ENCODE assay signal across 9 cellular contexts in genomic region chr20:64078934-64079272, GRCh38. TPM values are rescaled to one million over a fixed set of nuclear protein-coding genes. Genes with fewer than 3 reads are reported as not detected.
A peak's percentile ranks its signal among the peaks of the same experiment; 100 is the strongest.
DNase-seq lines count a peak whose midpoint lies in the region; ATAC-seq and TF ChIP-seq lines count a peak whose summit lies in the region.
"Had no signal": no experiment of that assay in that cellular context is flagged by ENCODE, and none has a peak within 500 bp of the region (broad histone marks: within the 10 kb centered on the region; RNA-seq: fewer than 3 reads in every experiment).

No MANE protein-coding gene starts in this region.

- ATAC-seq in naive B cell (ENCODE audit: low read depth in 2 of 2): no peak
- ATAC-seq in GM19452 (IDR thresholded peaks at IDR 0.05; ENCODE audit: unreplicated experiment): no peak
- no peak for ATAC-seq in GM21576 (IDR thresholded peaks at IDR 0.05; ENCODE audit: unreplicated experiment)

- no peaks in the 10 kb centered on the region for H3K9me3 Mint-ChIP-seq in naive B cell

- no peaks in the 10 kb centered on the region for H3K36me3 Mint-ChIP-seq in naive B cell

- H3K4me3 ChIP-seq in A673 (ENCODE audit: low read depth, low read length, poor library complexity, severe bottlenecking) (peak overlapping the region; percentile 82), choroid plexus epithelial cell (ENCODE audit: low read depth, low read length) (peak overlapping the region; percentile 66)
- H3K4me3 ChIP-seq in Jurkat, Clone E6-1 (ENCODE audit: low read length): peak overlapping the region; percentile 77

- peaks cover 47 to 60% (median 57%) of the 10 kb centered on the region in 3 donors for H3K4me1 Mint-ChIP-seq in naive B cell

- H3K27me3 ChIP-seq in A673 (replicated peaks; ENCODE audit: insufficient read depth, low read depth, low read length, poor library complexity): peaks cover under 1% of the 10 kb centered on the region

- peak overlapping the region in 4 of 6 donors; percentile 84 to 96 (median 93) for H3K27ac Mint-ChIP-seq in naive B cell

- CTCF ChIA-PET in A673 (lab: Charles Lee): interaction anchor here (0.6 kb wide), 1 partner anchor 53 kb away, joined by 3 read pairs; no protein-coding TSS in a partner anchor

- H3K4me1 ChIP-seq in A673 (ENCODE audit: insufficient read depth, low read length, poor library complexity, severe bottlenecking): peaks cover 24% of the 10 kb centered on the region

- TF ChIP-seq CTCF in A673 (conservative IDR thresholded peaks at IDR 0.05; ENCODE audit: low read depth, low read length): no peak
- TF ChIP-seq CTCF in choroid plexus epithelial cell (conservative IDR thresholded peaks at IDR 0.05; ENCODE audit: low read depth, low read length): no peak

- no peaks in the 10 kb centered on the region for H3K9me3 ChIP-seq in A673 (ENCODE audit: low read depth, low read length, poor library complexity, severe bottlenecking)

- H3K27me3 Mint-ChIP-seq in naive B cell: no peaks in the 10 kb centered on the region

- no peaks in the 10 kb centered on the region for H3K36me3 ChIP-seq in A673 (ENCODE audit: insufficient read depth, low read length, poor library complexity, severe bottlenecking)

- no TSS peak for BruUV-seq in A673 (replicated peaks; lab: Mats Ljungman, UMichigan)

- POLR2A ChIA-PET in A673 (lab: Charles Lee; ENCODE audit: low non-redundant PET): no interaction called here

- peak overlapping the region; percentile 80 to 96 (median 92) for H3K4me3 Mint-ChIP-seq in naive B cell

- DNase-seq in A673 (ENCODE audit: low spot score): no peak
- no peak for DNase-seq in Jurkat, Clone E6-1 (ENCODE audit: low read depth, low spot score)
- DNase-seq in choroid plexus epithelial cell (ENCODE audit: low read depth): no peak
- DNase-seq in naive B cell: no peak
- DNase-seq in activated effector memory CD4-positive, alpha-beta T cell treated with Interleukin-2 at 50 U/mL for 16 hours: no peak
- DNase-seq in SW480 (ENCODE audit: low spot score): no peak

- intact Hi-C loops in A673 (cut with micrococcal nuclease; ENCODE audit: unreplicated experiment): no loop called here

- peak overlapping the region; percentile 66 for H3K27ac ChIP-seq in A673 (ENCODE audit: low read depth, low read length, poor library complexity, severe bottlenecking)
- H3K27ac ChIP-seq: epithelial cell of prostate had no signal

RNA-seq across cellular contexts. Expression of gene RGS19, which starts 0.4 kb away (rescaled TPM):
- 14.4 and 16.4 TPM in 2 replicates for total RNA-seq in A673 (2021)
- 35.4 TPM for polyA plus RNA-seq in Jurkat, Clone E6-1 (2012; ENCODE audit: insufficient read depth, insufficient read length)
- polyA plus RNA-seq in naive B cell (ENCODE audit: low read depth in 6 of 6): 100 to 1,000 TPM; 112 to 170 (median 132) TPM

RNA-seq across cellular contexts. Expression of gene OPRL1, which starts 1.0 kb away (rescaled TPM):
- 0.32 and 0.46 TPM in 2 replicates for total RNA-seq in A673 (2021)
- polyA plus RNA-seq in Jurkat, Clone E6-1 (2012; ENCODE audit: insufficient read depth, insufficient read length): 5.0 TPM
- polyA plus RNA-seq in naive B cell (ENCODE audit: low read depth in 6 of 6): 1 to 10 TPM in 5 of 6 donors, under 1 TPM in 1; 0.91 to 3.4 (median 2.3) TPM

RNA-seq across cellular contexts. Expression of gene LKAAEAR1, which starts 5.3 kb away (rescaled TPM):
- total RNA-seq in A673 (2021): 0.37 and 0.62 TPM in 2 replicates
- polyA plus RNA-seq in Jurkat, Clone E6-1 (2012; ENCODE audit: insufficient read depth, insufficient read length): 1.2 TPM
- under 1 TPM in 1 of 6 donors, not detected in 5; 0.47 TPM for polyA plus RNA-seq in naive B cell (ENCODE audit: low read depth in 6 of 6)

RNA-seq across cellular contexts. Expression of gene TCEA2, which starts 15.9 kb away (rescaled TPM):
- 35.0 and 41.3 TPM in 2 replicates for total RNA-seq in A673 (2021)
- 42.6 TPM for polyA plus RNA-seq in Jurkat, Clone E6-1 (2012; ENCODE audit: insufficient read depth, insufficient read length)
- polyA plus RNA-seq in naive B cell (ENCODE audit: low read depth in 6 of 6): 10 to 100 TPM; 30.2 to 51.5 (median 41.4) TPM

RNA-seq across cellular contexts. Expression of gene NPBWR2, which starts 28.5 kb away (rescaled TPM):
- total RNA-seq in A673 (2021): not detected in 2 replicates
- polyA plus RNA-seq in Jurkat, Clone E6-1 (2012; ENCODE audit: insufficient read depth, insufficient read length): not detected
- polyA plus RNA-seq in naive B cell (ENCODE audit: low read depth in 6 of 6): not detected
